Comparison of ENCODE assay signal across 1 cellular context in the genomic region with DNA sequence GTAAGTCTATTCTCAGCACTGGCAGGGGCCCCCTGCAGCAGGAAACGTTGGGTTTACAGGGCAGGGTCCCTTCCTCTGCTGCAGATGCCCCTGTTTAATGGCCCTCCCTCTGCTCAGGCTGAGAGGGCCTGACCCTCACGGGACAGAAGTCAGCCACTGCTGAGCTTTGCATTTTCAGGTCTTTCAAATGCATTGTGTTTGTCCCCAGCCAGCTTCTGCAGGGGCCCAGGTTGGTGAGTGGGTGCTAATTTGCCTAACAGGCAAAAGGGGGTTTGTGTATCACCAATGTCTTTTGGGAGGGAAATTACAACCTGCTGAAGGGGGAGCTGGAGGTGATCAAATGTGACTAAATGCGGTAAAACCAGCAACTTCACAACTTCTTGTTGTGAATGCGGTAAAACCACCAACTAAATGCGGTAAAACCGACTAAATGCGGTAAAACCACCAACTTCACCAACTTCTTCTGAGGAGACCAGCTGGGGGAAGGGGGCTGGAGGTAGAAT.
TF ChIP-seq lines count a peak whose summit lies in the region.

No MANE protein-coding gene starts in this region.

TF ChIP-seq in GM23338, 12 proteins besides CTCF, POLR2A, EP300 and RAD21 (continued from another document):
- TF ChIP-seq, protein P1, sequence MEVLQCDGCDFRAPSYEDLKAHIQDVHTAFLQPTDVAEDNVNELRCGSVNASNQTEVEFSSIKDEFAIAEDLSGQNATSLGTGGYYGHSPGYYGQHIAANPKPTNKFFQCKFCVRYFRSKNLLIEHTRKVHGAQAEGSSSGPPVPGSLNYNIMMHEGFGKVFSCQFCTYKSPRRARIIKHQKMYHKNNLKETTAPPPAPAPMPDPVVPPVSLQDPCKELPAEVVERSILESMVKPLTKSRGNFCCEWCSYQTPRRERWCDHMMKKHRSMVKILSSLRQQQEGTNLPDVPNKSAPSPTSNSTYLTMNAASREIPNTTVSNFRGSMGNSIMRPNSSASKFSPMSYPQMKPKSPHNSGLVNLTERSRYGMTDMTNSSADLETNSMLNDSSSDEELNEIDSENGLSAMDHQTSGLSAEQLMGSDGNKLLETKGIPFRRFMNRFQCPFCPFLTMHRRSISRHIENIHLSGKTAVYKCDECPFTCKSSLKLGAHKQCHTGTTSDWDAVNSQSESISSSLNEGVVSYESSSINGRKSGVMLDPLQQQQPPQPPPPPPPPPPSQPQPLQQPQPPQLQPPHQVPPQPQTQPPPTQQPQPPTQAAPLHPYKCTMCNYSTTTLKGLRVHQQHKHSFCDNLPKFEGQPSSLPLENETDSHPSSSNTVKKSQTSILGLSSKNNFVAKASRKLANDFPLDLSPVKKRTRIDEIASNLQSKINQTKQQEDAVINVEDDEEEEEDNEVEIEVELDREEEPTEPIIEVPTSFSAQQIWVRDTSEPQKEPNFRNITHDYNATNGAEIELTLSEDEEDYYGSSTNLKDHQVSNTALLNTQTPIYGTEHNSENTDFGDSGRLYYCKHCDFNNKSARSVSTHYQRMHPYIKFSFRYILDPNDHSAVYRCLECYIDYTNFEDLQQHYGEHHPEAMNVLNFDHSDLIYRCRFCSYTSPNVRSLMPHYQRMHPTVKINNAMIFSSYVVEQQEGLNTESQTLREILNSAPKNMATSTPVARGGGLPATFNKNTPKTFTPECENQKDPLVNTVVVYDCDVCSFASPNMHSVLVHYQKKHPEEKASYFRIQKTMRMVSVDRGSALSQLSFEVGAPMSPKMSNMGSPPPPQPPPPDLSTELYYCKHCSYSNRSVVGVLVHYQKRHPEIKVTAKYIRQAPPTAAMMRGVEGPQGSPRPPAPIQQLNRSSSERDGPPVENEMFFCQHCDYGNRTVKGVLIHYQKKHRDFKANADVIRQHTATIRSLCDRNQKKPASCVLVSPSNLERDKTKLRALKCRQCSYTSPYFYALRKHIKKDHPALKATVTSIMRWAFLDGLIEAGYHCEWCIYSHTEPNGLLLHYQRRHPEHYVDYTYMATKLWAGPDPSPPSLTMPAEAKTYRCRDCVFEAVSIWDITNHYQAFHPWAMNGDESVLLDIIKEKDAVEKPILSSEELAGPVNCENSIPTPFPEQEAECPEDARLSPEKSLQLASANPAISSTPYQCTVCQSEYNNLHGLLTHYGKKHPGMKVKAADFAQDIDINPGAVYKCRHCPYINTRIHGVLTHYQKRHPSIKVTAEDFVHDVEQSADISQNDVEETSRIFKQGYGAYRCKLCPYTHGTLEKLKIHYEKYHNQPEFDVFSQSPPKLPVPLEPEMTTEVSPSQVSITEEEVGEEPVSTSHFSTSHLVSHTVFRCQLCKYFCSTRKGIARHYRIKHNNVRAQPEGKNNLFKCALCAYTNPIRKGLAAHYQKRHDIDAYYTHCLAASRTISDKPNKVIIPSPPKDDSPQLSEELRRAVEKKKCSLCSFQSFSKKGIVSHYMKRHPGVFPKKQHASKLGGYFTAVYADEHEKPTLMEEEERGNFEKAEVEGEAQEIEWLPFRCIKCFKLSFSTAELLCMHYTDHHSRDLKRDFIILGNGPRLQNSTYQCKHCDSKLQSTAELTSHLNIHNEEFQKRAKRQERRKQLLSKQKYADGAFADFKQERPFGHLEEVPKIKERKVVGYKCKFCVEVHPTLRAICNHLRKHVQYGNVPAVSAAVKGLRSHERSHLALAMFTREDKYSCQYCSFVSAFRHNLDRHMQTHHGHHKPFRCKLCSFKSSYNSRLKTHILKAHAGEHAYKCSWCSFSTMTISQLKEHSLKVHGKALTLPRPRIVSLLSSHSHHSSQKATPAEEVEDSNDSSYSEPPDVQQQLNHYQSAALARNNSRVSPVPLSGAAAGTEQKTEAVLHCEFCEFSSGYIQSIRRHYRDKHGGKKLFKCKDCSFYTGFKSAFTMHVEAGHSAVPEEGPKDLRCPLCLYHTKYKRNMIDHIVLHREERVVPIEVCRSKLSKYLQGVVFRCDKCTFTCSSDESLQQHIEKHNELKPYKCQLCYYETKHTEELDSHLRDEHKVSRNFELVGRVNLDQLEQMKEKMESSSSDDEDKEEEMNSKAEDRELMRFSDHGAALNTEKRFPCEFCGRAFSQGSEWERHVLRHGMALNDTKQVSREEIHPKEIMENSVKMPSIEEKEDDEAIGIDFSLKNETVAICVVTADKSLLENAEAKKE (CRISPR knock-in tag; IDR thresholded peaks at IDR 0.05): no peak
- TF ChIP-seq JUNB (IDR thresholded peaks at IDR 0.05; ENCODE audit: unreplicated experiment) (no peak), ZNF331 (CRISPR knock-in tag; IDR thresholded peaks at IDR 0.05; ENCODE audit: low read depth) (no peak), NANOG (IDR thresholded peaks at IDR 0.05; ENCODE audit: borderline replicate concordance) (no peak), STAT1 (IDR thresholded peaks at IDR 0.05; ENCODE audit: unreplicated experiment) (no peak), EZH2phosphoT487 (IDR thresholded peaks at IDR 0.05; ENCODE audit: unreplicated experiment) (no peak), POLR2AphosphoS5 (IDR thresholded peaks at IDR 0.05; ENCODE audit: low read depth) (no peak)
